Comparison of ENCODE assay signal across 1 cellular context in genomic region chr1:204426035-204426436, GRCh38.
TF ChIP-seq lines count a peak whose summit lies in the region.

No MANE protein-coding gene starts in this region.

TF ChIP-seq in SK-N-SH, 30 proteins besides CTCF, POLR2A, EP300 and RAD21 (continued from another document):
- TF ChIP-seq, protein P1, sequence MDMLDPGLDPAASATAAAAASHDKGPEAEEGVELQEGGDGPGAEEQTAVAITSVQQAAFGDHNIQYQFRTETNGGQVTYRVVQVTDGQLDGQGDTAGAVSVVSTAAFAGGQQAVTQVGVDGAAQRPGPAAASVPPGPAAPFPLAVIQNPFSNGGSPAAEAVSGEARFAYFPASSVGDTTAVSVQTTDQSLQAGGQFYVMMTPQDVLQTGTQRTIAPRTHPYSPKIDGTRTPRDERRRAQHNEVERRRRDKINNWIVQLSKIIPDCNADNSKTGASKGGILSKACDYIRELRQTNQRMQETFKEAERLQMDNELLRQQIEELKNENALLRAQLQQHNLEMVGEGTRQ (IDR thresholded peaks at IDR 0.05; ENCODE audit: borderline replicate concordance, low read depth, low read length): no peak
- TF ChIP-seq TCF12 (IDR thresholded peaks at IDR 0.05) (peak; percentile 77), CHD2 (IDR thresholded peaks at IDR 0.05; ENCODE audit: low read length, partially characterized antibody) (no peak), MAX (IDR thresholded peaks at IDR 0.05; ENCODE audit: low read depth) (no peak), FOXJ3 (CRISPR knock-in tag; IDR thresholded peaks at IDR 0.05) (no peak), FOXM1 (IDR thresholded peaks at IDR 0.05; ENCODE audit: low read depth) (no peak), NFIC (IDR thresholded peaks at IDR 0.05; ENCODE audit: borderline replicate concordance) (peak; percentile 78; the same call in 1 of the 2 replicates), ELF1 (IDR thresholded peaks at IDR 0.05) (no peak), SIN3A (IDR thresholded peaks at IDR 0.05; ENCODE audit: borderline replicate concordance, low read depth, low read length) (no peak), RFX5 (IDR thresholded peaks at IDR 0.05; ENCODE audit: low read length) (no peak), YY1 (IDR thresholded peaks at IDR 0.05; ENCODE audit: low read depth) (no peak), RCOR1 (IDR thresholded peaks at IDR 0.05; ENCODE audit: low read length) (no peak), NRF1 (IDR thresholded peaks at IDR 0.05; ENCODE audit: low read depth, low read length) (no peak), GABPA (IDR thresholded peaks at IDR 0.05; ENCODE audit: low read depth) (no peak), SMC3 (IDR thresholded peaks at IDR 0.05; ENCODE audit: low read depth, low read length) (no peak)
- TF ChIP-seq, protein P2, sequence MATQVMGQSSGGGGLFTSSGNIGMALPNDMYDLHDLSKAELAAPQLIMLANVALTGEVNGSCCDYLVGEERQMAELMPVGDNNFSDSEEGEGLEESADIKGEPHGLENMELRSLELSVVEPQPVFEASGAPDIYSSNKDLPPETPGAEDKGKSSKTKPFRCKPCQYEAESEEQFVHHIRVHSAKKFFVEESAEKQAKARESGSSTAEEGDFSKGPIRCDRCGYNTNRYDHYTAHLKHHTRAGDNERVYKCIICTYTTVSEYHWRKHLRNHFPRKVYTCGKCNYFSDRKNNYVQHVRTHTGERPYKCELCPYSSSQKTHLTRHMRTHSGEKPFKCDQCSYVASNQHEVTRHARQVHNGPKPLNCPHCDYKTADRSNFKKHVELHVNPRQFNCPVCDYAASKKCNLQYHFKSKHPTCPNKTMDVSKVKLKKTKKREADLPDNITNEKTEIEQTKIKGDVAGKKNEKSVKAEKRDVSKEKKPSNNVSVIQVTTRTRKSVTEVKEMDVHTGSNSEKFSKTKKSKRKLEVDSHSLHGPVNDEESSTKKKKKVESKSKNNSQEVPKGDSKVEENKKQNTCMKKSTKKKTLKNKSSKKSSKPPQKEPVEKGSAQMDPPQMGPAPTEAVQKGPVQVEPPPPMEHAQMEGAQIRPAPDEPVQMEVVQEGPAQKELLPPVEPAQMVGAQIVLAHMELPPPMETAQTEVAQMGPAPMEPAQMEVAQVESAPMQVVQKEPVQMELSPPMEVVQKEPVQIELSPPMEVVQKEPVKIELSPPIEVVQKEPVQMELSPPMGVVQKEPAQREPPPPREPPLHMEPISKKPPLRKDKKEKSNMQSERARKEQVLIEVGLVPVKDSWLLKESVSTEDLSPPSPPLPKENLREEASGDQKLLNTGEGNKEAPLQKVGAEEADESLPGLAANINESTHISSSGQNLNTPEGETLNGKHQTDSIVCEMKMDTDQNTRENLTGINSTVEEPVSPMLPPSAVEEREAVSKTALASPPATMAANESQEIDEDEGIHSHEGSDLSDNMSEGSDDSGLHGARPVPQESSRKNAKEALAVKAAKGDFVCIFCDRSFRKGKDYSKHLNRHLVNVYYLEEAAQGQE (IDR thresholded peaks at IDR 0.05; ENCODE audit: low read depth, low read length): no peak
- TF ChIP-seq, protein P3, sequence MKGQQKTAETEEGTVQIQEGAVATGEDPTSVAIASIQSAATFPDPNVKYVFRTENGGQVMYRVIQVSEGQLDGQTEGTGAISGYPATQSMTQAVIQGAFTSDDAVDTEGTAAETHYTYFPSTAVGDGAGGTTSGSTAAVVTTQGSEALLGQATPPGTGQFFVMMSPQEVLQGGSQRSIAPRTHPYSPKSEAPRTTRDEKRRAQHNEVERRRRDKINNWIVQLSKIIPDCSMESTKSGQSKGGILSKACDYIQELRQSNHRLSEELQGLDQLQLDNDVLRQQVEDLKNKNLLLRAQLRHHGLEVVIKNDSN (IDR thresholded peaks at IDR 0.05; ENCODE audit: borderline replicate concordance, low read depth): no peak
- TF ChIP-seq, protein P4, sequence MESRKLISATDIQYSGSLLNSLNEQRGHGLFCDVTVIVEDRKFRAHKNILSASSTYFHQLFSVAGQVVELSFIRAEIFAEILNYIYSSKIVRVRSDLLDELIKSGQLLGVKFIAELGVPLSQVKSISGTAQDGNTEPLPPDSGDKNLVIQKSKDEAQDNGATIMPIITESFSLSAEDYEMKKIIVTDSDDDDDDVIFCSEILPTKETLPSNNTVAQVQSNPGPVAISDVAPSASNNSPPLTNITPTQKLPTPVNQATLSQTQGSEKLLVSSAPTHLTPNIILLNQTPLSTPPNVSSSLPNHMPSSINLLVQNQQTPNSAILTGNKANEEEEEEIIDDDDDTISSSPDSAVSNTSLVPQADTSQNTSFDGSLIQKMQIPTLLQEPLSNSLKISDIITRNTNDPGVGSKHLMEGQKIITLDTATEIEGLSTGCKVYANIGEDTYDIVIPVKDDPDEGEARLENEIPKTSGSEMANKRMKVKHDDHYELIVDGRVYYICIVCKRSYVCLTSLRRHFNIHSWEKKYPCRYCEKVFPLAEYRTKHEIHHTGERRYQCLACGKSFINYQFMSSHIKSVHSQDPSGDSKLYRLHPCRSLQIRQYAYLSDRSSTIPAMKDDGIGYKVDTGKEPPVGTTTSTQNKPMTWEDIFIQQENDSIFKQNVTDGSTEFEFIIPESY (IDR thresholded peaks at IDR 0.05; ENCODE audit: borderline replicate concordance, low read depth): no peak
